Comparison of ENCODE assay signal across 7 cellular contexts in the genomic region with DNA sequence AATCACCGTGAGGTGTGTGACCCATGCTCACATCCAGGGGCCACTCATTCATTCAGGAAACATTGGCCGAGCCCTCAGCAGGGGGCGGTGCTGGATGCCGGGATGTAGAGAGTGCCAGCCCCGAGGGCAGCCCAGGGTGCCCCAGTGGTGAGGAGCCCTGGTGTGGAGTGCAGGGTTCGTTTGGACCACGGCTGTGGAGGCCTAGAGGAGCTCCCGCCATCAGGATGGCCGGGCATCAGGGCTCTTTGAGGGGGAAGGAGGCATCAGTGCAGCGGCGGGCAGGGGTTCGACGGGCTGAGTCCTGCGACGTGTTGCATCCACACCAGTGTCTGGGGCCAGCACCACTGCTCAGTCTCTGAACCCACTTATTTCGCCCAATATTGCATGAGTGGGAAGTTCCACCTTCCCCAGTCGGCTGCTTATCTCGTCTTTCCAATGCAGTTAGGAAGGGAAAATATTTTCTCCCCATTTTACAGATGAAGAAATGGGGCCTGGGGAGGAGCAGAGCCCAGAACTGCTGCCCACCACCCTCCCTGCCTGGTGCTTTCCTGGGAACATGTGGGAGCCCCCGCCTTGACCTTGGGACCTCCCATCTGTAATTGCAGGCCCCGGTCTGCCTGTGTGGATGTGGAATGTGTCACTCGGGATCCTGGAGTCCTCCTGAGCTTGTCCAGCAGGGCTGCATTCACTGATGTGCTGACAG. TPM values are rescaled to one million over a fixed set of nuclear protein-coding genes. Genes with fewer than 3 reads are reported as not detected.
DNase-seq lines count a peak whose midpoint lies in the region; ATAC-seq, FAIRE-seq and TF ChIP-seq lines count a peak whose summit lies in the region.
"Not testable (repeated sequence)": the region's sequence is repeated elsewhere in the genome, so short reads cannot be mapped to it uniquely, and the experiment has no call there.

No MANE protein-coding gene starts in this region.

- not testable (repeated sequence) for ATAC-seq in activated CD8-positive, alpha-beta T cell treated with anti-CD3 and anti-CD28 coated beads, Interleukin-2, amount 10 ng/mL, durations not matched to agents 7 days and 5 days; activated naive CD8-positive, alpha-beta T cell treated with anti-CD3 and anti-CD28 coated beads, Interleukin-2, amount 10 ng/mL, durations not matched to agents 7 days and 5 days (ENCODE audit: low read depth); Right ventricle myocardium inferior; lower lobe of right lung; upper lobe of right lung
- ATAC-seq in HepG2 = peak; percentile 44; the same call in 1 of the 3 replicates

- not testable (repeated sequence) for H3K9me3 Mint-ChIP-seq in activated CD8-positive, alpha-beta T cell treated with anti-CD3 and anti-CD28 coated beads, Interleukin-2, amount 10 ng/mL, durations not matched to agents 7 days and 5 days (ENCODE audit: insufficient read depth); activated naive CD8-positive, alpha-beta T cell treated with anti-CD3 and anti-CD28 coated beads, Interleukin-2, amount 10 ng/mL, durations not matched to agents 7 days and 5 days

- H3K27ac Mint-ChIP-seq in activated CD8-positive, alpha-beta T cell treated with anti-CD3 and anti-CD28 coated beads, Interleukin-2, amount 10 ng/mL, durations not matched to agents 7 days and 5 days; activated naive CD8-positive, alpha-beta T cell treated with anti-CD3 and anti-CD28 coated beads, Interleukin-2, amount 10 ng/mL, durations not matched to agents 7 days and 5 days: not testable (repeated sequence)

- TF ChIP-seq RAD21 in HepG2 (CRISPR knock-in tag; IDR thresholded peaks at IDR 0.05) = not testable (repeated sequence)

- CTCF ChIA-PET in activated CD8-positive, alpha-beta T cell treated with anti-CD3 and anti-CD28 coated beads, Interleukin-2, amount 10 ng/mL, durations not matched to agents 7 days and 5 days (lab: Charles Lee); HepG2 (lab: Yijun Ruan, JAX; ENCODE audit: low intra/inter-chr PET ratio, low total read pairs): not testable (repeated sequence)

- not testable (repeated sequence) for H3K27ac ChIP-seq in HepG2 (ENCODE audit: extremely low read length, insufficient read depth, low read length); lower lobe of right lung; upper lobe of right lung

- H4K20me1 ChIP-seq in HepG2 (ENCODE audit: insufficient read depth, low read length) = not testable (repeated sequence)

- BruUV-seq in HepG2 (replicated peaks; lab: Mats Ljungman, UMichigan) = not testable (repeated sequence)

- not testable (repeated sequence) for H3K4me2 ChIP-seq in HepG2 (ENCODE audit: low read depth, low read length)

- H3K9me3 ChIP-seq in HepG2 (ENCODE audit: low read length); lower lobe of right lung; upper lobe of right lung: not testable (repeated sequence)

- intact Hi-C loops in Right ventricle myocardium inferior (cut with DNase I); HepG2 (cut with micrococcal nuclease; ENCODE audit: unreplicated experiment); lower lobe of right lung (cut with DNase I); posterior vena cava (cut with DNase I); upper lobe of right lung (cut with DNase I): not testable (repeated sequence)

- H3K27me3 ChIP-seq in HepG2 (ENCODE audit: control insufficient read depth in 1 of 2, insufficient read depth in 2 of 2, low read length in 2 of 2); lower lobe of right lung (ENCODE audit: low read depth); upper lobe of right lung: not testable (repeated sequence)

- H3K9ac ChIP-seq in HepG2 (ENCODE audit: insufficient read depth, low read depth, low read length) = not testable (repeated sequence)

- not testable (repeated sequence) for TF ChIP-seq POLR2A in HepG2 (IDR thresholded peaks at IDR 0.05; ENCODE audit: insufficient read depth in 1 of 2, low read depth in 2 of 2, low read length in 2 of 2)

- peak; percentile 37; the same call in 1 of the 2 replicates for TF ChIP-seq CTCF in HepG2 (CRISPR knock-in tag; IDR thresholded peaks at IDR 0.05)
- TF ChIP-seq CTCF in lower lobe of right lung (IDR thresholded peaks at IDR 0.05); upper lobe of right lung (IDR thresholded peaks at IDR 0.05): not testable (repeated sequence)

- not testable (repeated sequence) for FAIRE-seq in HepG2 (lab: Jason Lieb, UNC)

- not testable (repeated sequence) for H3K79me2 ChIP-seq in HepG2 (ENCODE audit: insufficient read depth, low read length)

- H3K36me3 Mint-ChIP-seq in activated CD8-positive, alpha-beta T cell treated with anti-CD3 and anti-CD28 coated beads, Interleukin-2, amount 10 ng/mL, durations not matched to agents 7 days and 5 days (ENCODE audit: low read depth); activated naive CD8-positive, alpha-beta T cell treated with anti-CD3 and anti-CD28 coated beads, Interleukin-2, amount 10 ng/mL, durations not matched to agents 7 days and 5 days: not testable (repeated sequence)

- POLR2A ChIA-PET in activated CD8-positive, alpha-beta T cell treated with anti-CD3 and anti-CD28 coated beads, Interleukin-2, amount 10 ng/mL, durations not matched to agents 7 days and 5 days (lab: Charles Lee); activated naive CD8-positive, alpha-beta T cell treated with anti-CD3 and anti-CD28 coated beads, Interleukin-2, amount 10 ng/mL, durations not matched to agents 7 days and 5 days (lab: Charles Lee); HepG2 (lab: Yijun Ruan, JAX): not testable (repeated sequence)

- H3K4me1 ChIP-seq in HepG2 (ENCODE audit: insufficient read depth, low read length); lower lobe of right lung; upper lobe of right lung: not testable (repeated sequence)

- not testable (repeated sequence) for H3K4me3 Mint-ChIP-seq in activated CD8-positive, alpha-beta T cell treated with anti-CD3 and anti-CD28 coated beads, Interleukin-2, amount 10 ng/mL, durations not matched to agents 7 days and 5 days; activated naive CD8-positive, alpha-beta T cell treated with anti-CD3 and anti-CD28 coated beads, Interleukin-2, amount 10 ng/mL, durations not matched to agents 7 days and 5 days

- 29% methylated on average over 6 of the region's 21 CpGs for WGBS in HepG2 (ENCODE audit: low lambda C conversion rate)

- not testable (repeated sequence) for H2AFZ ChIP-seq in HepG2 (ENCODE audit: low read length)

- H3K4me3 ChIP-seq in HepG2 (replicated peaks in 1 of 3; ENCODE audit: insufficient read depth in 1 of 3, low read depth in 2 of 3, low read length in 3 of 3); lower lobe of right lung; upper lobe of right lung: not testable (repeated sequence)

- not testable (repeated sequence) for H3K27me3 Mint-ChIP-seq in activated CD8-positive, alpha-beta T cell treated with anti-CD3 and anti-CD28 coated beads, Interleukin-2, amount 10 ng/mL, durations not matched to agents 7 days and 5 days (ENCODE audit: low read depth); activated naive CD8-positive, alpha-beta T cell treated with anti-CD3 and anti-CD28 coated beads, Interleukin-2, amount 10 ng/mL, durations not matched to agents 7 days and 5 days

- not testable (repeated sequence) for TF ChIP-seq EP300 in HepG2 (IDR thresholded peaks at IDR 0.05; ENCODE audit: low read depth in 2 of 2, low read length in 2 of 2); HepG2 (CRISPR knock-in tag; IDR thresholded peaks at IDR 0.05; ENCODE audit: borderline replicate concordance)

- DNase-seq in activated CD8-positive, alpha-beta T cell treated with anti-CD3 and anti-CD28 coated beads, Interleukin-2, amount 10 ng/mL, durations not matched to agents 7 days and 5 days = peak; percentile 3
- DNase-seq in activated naive CD8-positive, alpha-beta T cell treated with anti-CD3 and anti-CD28 coated beads, Interleukin-2, amount 10 ng/mL, durations not matched to agents 7 days and 5 days = peak; percentile 16
- DNase-seq in Right ventricle myocardium inferior (ENCODE audit: missing footprints) (peak; percentile 27), lower lobe of right lung (peak; percentile 24), posterior vena cava (ENCODE audit: low spot score) (peak; percentile 66), upper lobe of right lung (peak; percentile 41)
- DNase-seq in HepG2 (ENCODE audit: low spot score) = not testable (repeated sequence)

- H3K36me3 ChIP-seq in HepG2 (replicated peaks in 1 of 2; ENCODE audit: control insufficient read depth in 1 of 2, insufficient read depth in 2 of 2, low read length in 2 of 2); lower lobe of right lung; upper lobe of right lung: not testable (repeated sequence)

- in situ Hi-C loops in HepG2 (cut with HindIII; ENCODE audit: extremely low pct_ligation_motif_present, low pct_unique_long_range_greater_than_20kb) = not testable (repeated sequence)

- not testable (repeated sequence) for H3K4me1 Mint-ChIP-seq in activated CD8-positive, alpha-beta T cell treated with anti-CD3 and anti-CD28 coated beads, Interleukin-2, amount 10 ng/mL, durations not matched to agents 7 days and 5 days (ENCODE audit: low read depth); activated naive CD8-positive, alpha-beta T cell treated with anti-CD3 and anti-CD28 coated beads, Interleukin-2, amount 10 ng/mL, durations not matched to agents 7 days and 5 days

RNA-seq across cellular contexts. Expression of gene LRPAP1, which starts 16.9 kb away (rescaled TPM):
- total RNA-seq in activated CD8-positive, alpha-beta T cell treated with anti-CD3 and anti-CD28 coated beads, Interleukin-2, amount 10 ng/mL, durations not matched to agents 7 days and 5 days = 10 to 100 TPM; 66.4 to 72.5 TPM
- 10 to 100 TPM; 73.1 to 76.6 TPM for total RNA-seq in activated naive CD8-positive, alpha-beta T cell treated with anti-CD3 and anti-CD28 coated beads, Interleukin-2, amount 10 ng/mL, durations not matched to agents 7 days and 5 days
- 286 TPM for total RNA-seq in Right ventricle myocardium inferior
- total RNA-seq in HepG2 (2016; rRNA removed; fragmentation: Illumina TruSeq; extraction: Trizol) = 81.5 and 191 TPM in 2 replicates
- total RNA-seq in HepG2 (2016; cell fraction: cytosol; rRNA removed; fragmentation: Illumina TruSeq; extraction: Trizol; ENCODE audit: low read depth) = 13.6 and 13.8 TPM in 2 replicates
- total RNA-seq in HepG2 (2016; cell fraction: insoluble cytoplasmic fraction; rRNA removed; fragmentation: Illumina TruSeq; extraction: Trizol) = 74.4 and 198 TPM in 2 replicates
- total RNA-seq in HepG2 (2016; cell fraction: membrane; rRNA removed; fragmentation: Illumina TruSeq; extraction: Trizol) = 21.2 and 25.2 TPM in 2 replicates
- 143 and 170 TPM in 2 replicates for total RNA-seq in HepG2 (2016; cell fraction: nucleus; rRNA removed; fragmentation: Illumina TruSeq; extraction: Trizol)
- 153 and 176 TPM in 2 replicates for polyA plus RNA-seq in HepG2 (2011; rRNA removed)
- 149 and 180 TPM in 2 replicates for polyA plus RNA-seq in HepG2 (2011; cell fraction: cytosol; rRNA removed)
- polyA plus RNA-seq in HepG2 (2011; cell fraction: nucleus; rRNA removed) = 95.3 and 103 TPM in 2 replicates
- polyA plus RNA-seq in HepG2 (2012) = 118 TPM in 2 replicates
- polyA plus RNA-seq in HepG2 (2016; cell fraction: cytosol; fragmentation: Illumina TruSeq; extraction: Trizol; ENCODE audit: low read depth) = 23.9 and 25.8 TPM in 2 replicates
- polyA plus RNA-seq in HepG2 (2016; cell fraction: insoluble cytoplasmic fraction; fragmentation: Illumina TruSeq; extraction: Trizol; ENCODE audit: low read depth) = 64.4 and 77.4 TPM in 2 replicates
- 25.2 and 31.6 TPM in 2 replicates for polyA plus RNA-seq in HepG2 (2016; cell fraction: membrane; fragmentation: Illumina TruSeq; extraction: Trizol; ENCODE audit: low read depth)
- polyA plus RNA-seq in HepG2 (2016; cell fraction: nucleus; fragmentation: Illumina TruSeq; extraction: Trizol; ENCODE audit: insufficient read depth, low read depth) = 270 and 284 TPM in 2 replicates
- polyA minus RNA-seq in HepG2 (2011; rRNA and poly(A)+ RNA removed; ENCODE audit: low replicate concordance) = 32.2 and 52.3 TPM in 2 replicates
- polyA minus RNA-seq in HepG2 (2011; cell fraction: cytosol; rRNA and poly(A)+ RNA removed) = 53.1 and 54.6 TPM in 2 replicates
- polyA minus RNA-seq in HepG2 (2011; cell fraction: nucleus; rRNA and poly(A)+ RNA removed) = 24.3 and 25.0 TPM in 2 replicates
- 224 TPM for total RNA-seq in lower lobe of right lung
- total RNA-seq in posterior vena cava = 100 to 1,000 TPM in 1 of 2 donors, 10 to 100 TPM in 1; 97.9 to 147 TPM
- total RNA-seq in upper lobe of right lung = 195 TPM
